Comparison of ENCODE assay signal across 29 cellular contexts in the genomic region with DNA sequence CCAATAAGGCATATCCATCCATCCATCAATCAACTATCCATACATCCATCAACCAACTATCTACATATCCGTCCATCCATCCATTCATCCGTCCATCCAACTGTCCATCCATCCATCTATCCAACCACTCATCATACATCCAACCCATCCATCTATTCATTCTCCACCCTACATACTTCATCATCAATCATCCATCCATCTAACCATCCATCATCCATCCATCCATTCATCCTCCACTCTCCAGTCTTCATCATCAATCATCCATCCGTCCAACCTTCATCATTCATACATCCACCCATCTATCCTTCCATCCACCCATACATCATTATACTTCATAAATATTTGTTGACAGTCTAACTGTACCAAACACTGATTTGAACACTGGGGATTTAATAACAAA.
"Had no signal": no experiment of that assay in that cellular context is flagged by ENCODE, and none has a peak within 500 bp of the region (broad histone marks: within the 10 kb centered on the region; RNA-seq: fewer than 3 reads in every experiment).

No MANE protein-coding gene starts in this region.

- DNase-seq: colonic mucosa; cortex of kidney; dermis blood vessel endothelial cell; dorsolateral prefrontal cortex; effector CD4-positive, alpha-beta T cell; effector CD8-positive, alpha-beta T cell; effector memory CD4-positive, alpha-beta T cell; effector memory CD8-positive, alpha-beta T cell; endodermal cell; erythroblast; esophagus squamous epithelium; foreskin fibroblast; foreskin keratinocyte; foreskin melanocyte; gastrocnemius medialis; glutamatergic neuron; head of caudate nucleus; heart left ventricle; heart right ventricle had no signal

- H3K9me3 Mint-ChIP-seq: dendritic cell treated with granulocyte-macrophage colony-stimulating factor and Interleukin-4, amounts not matched to agents 40 ng/mL and 50 ng/mL, for 4 days; effector memory CD8-positive, alpha-beta T cell had no signal

- H3K4me1 Mint-ChIP-seq: endodermal cell had no signal

- H3K9me3 ChIP-seq: colonic mucosa, esophagus squamous epithelium, gastrocnemius medialis had no signal

- ATAC-seq: effector memory CD8-positive, alpha-beta T cell; esophagus mucosa; foreskin keratinocyte; gastrocnemius medialis; gastroesophageal sphincter; heart left ventricle; heart right ventricle had no signal

- H3K27ac ChIP-seq: colonic mucosa, coronary artery, dorsolateral prefrontal cortex, epithelial cell of prostate, esophagus muscularis mucosa, esophagus squamous epithelium, foreskin keratinocyte, gastrocnemius medialis, gastroesophageal sphincter, heart left ventricle, heart right ventricle, hepatocyte had no signal

- H3K4me3 Mint-ChIP-seq: dendritic cell treated with granulocyte-macrophage colony-stimulating factor and Interleukin-4, amounts not matched to agents 40 ng/mL and 50 ng/mL, for 4 days; effector memory CD8-positive, alpha-beta T cell; endodermal cell had no signal

- H3K4me3 ChIP-seq: colonic mucosa, coronary artery, dorsolateral prefrontal cortex, esophagus muscularis mucosa, esophagus squamous epithelium, gastrocnemius medialis, gastroesophageal sphincter, heart left ventricle, heart right ventricle, hepatocyte had no signal

- H3K27ac Mint-ChIP-seq: dendritic cell treated with granulocyte-macrophage colony-stimulating factor and Interleukin-4, amounts not matched to agents 40 ng/mL and 50 ng/mL, for 4 days; effector memory CD8-positive, alpha-beta T cell; endodermal cell had no signal

- H3K4me1 ChIP-seq: colonic mucosa, esophagus muscularis mucosa, esophagus squamous epithelium, foreskin keratinocyte, gastrocnemius medialis, gastroesophageal sphincter, heart left ventricle, heart right ventricle had no signal

- H3K27me3 Mint-ChIP-seq: dendritic cell treated with granulocyte-macrophage colony-stimulating factor and Interleukin-4, amounts not matched to agents 40 ng/mL and 50 ng/mL, for 4 days; effector memory CD8-positive, alpha-beta T cell had no signal

- H3K36me3 ChIP-seq: colonic mucosa, esophagus muscularis mucosa, esophagus squamous epithelium, gastrocnemius medialis, gastroesophageal sphincter, heart left ventricle, heart right ventricle had no signal

- FAIRE-seq: endometrium, endothelial cell of umbilical vein, frontal cortex had no signal
